In the genomic region with DNA sequence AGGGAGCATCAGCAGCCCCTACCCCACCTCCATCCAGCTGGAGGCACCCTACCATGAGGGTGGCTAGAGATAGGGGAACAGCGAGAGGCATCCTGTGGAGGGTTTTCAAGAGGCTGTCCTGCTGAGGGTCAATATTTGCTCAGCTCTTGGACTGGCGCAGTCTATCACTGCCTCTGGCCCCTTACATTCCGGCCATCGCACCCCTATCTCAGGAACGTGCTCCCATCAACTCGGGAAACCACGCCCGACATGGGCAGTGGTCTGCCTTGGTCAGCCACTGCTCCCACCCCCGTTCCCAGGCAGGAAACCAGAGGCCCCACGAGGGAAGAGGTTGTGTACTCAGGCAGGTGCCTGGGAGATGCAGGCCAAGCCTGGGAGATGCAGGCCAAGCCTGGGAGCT, we compare ENCODE assay signal across 20 cellular contexts.
"Had no signal": no experiment of that assay in that cellular context is flagged by ENCODE, and none has a peak within 500 bp of the region (broad histone marks: within the 10 kb centered on the region; RNA-seq: fewer than 3 reads in every experiment).

No MANE protein-coding gene starts in this region.

- H3K9me3 ChIP-seq: spleen, testis, vagina had no signal

- H3K27me3 ChIP-seq: spleen, testis, vagina had no signal

- DNase-seq: activated CD4-positive, alpha-beta T cell treated with anti-CD3 and anti-CD28 coated beads, Interleukin-2, amount 50 U/mL, for 4 hours; activated CD8-positive, alpha-beta memory T cell treated with anti-CD3 and anti-CD28 coated beads for 24 hours; activated CD8-positive, alpha-beta memory T cell treated with anti-CD3 and anti-CD28 coated beads, Interleukin-2, amount 50 U/mL, for 4 hours; activated naive CD4-positive, alpha-beta T cell treated with Interleukin-2 at 50 U/mL for 16 hours; activated naive CD8-positive, alpha-beta T cell treated with anti-CD3 and anti-CD28 coated beads for 36 hours; activated T-cell treated with anti-CD3 and anti-CD28 coated beads, Interleukin-2, amount 50 U/mL, for 24 hours; central memory CD4-positive, alpha-beta T cell; effector memory CD4-positive, alpha-beta T cell; foreskin melanocyte; kidney; natural killer cell; retina; spleen; stimulated activated CD4-positive, alpha-beta T cell treated with anti-CD3 and anti-CD28 coated beads, Interleukin-4, amount 100 ng/mL, for 1 hour; stimulated activated naive CD4-positive, alpha-beta T cell; testis; trophoblast cell had no signal

- H3K27ac ChIP-seq: spleen, testis, vagina had no signal

- H3K36me3 ChIP-seq: spleen, vagina had no signal

- ATAC-seq: esophagus mucosa, natural killer cell had no signal

- H3K4me3 ChIP-seq: lung, spleen, testis, vagina had no signal
